Comparison of ENCODE assay signal across 1 cellular context in genomic region chr11:46471943-46472661, GRCh38.
TF ChIP-seq lines count a peak whose summit lies in the region.

No MANE protein-coding gene starts in this region.

TF ChIP-seq in IMR-90, 13 proteins besides CTCF, POLR2A, EP300 and RAD21 (continued from another document):
- no peak for TF ChIP-seq ELK1 (IDR thresholded peaks at IDR 0.05; ENCODE audit: borderline replicate concordance, low read depth, low read length)
- TF ChIP-seq CHD1 (IDR thresholded peaks at IDR 0.05; ENCODE audit: low read depth, low read length), result no peak
- no peak for TF ChIP-seq CEBPB (IDR thresholded peaks at IDR 0.05; ENCODE audit: low read depth, low read length)
- no peak for TF ChIP-seq SMC3 (IDR thresholded peaks at IDR 0.05; ENCODE audit: low read depth, low read length)
- no peak for TF ChIP-seq FOS (IDR thresholded peaks at IDR 0.05; ENCODE audit: low read depth, low read length)
- no peak for TF ChIP-seq MXI1 (IDR thresholded peaks at IDR 0.05; ENCODE audit: borderline replicate concordance, low read depth, low read length)
- TF ChIP-seq RFX5 (IDR thresholded peaks at IDR 0.05; ENCODE audit: low read depth, low read length), result no peak
